Comparison of ENCODE assay signal across 2 cellular contexts in genomic region chr1:115430717-115431116, GRCh38.
TF ChIP-seq lines count a peak whose summit lies in the region.

No MANE protein-coding gene starts in this region.

TF ChIP-seq in HepG2, 621 proteins besides CTCF, POLR2A, EP300 and RAD21 (continued from another document):
- TF ChIP-seq E2F1 (CRISPR knock-in tag; IDR thresholded peaks at IDR 0.05) (no peak), TCF7 (IDR thresholded peaks at IDR 0.05; ENCODE audit: low read depth) (0 out of 2 replicates have a peak, but pooled peaks have one; percentile 16), ZEB1 (IDR thresholded peaks at IDR 0.05; ENCODE audit: insufficient replicate concordance, low read depth) (no peak), GABPB1 (CRISPR knock-in tag; IDR thresholded peaks at IDR 0.05) (no peak), CREB1 (IDR thresholded peaks at IDR 0.05) (peak; percentile 48; the same call in 1 of the 2 replicates), CREB1 (CRISPR knock-in tag; IDR thresholded peaks at IDR 0.05) (no peak), RBAK (CRISPR knock-in tag; IDR thresholded peaks at IDR 0.05) (no peak), KAT2B (IDR thresholded peaks at IDR 0.05; ENCODE audit: borderline replicate concordance, low read depth, low read length) (no peak)

TF ChIP-seq in PFSK-1, 5 proteins besides CTCF, POLR2A, EP300 and RAD21 (continued from another document):
- TF ChIP-seq REST (IDR thresholded peaks at IDR 0.05; ENCODE audit: insufficient read depth in 1 of 2, low read depth in 2 of 2, low read length in 2 of 2) = no peak
